8 cellular contexts compared by ENCODE assay signal in the genomic region with DNA sequence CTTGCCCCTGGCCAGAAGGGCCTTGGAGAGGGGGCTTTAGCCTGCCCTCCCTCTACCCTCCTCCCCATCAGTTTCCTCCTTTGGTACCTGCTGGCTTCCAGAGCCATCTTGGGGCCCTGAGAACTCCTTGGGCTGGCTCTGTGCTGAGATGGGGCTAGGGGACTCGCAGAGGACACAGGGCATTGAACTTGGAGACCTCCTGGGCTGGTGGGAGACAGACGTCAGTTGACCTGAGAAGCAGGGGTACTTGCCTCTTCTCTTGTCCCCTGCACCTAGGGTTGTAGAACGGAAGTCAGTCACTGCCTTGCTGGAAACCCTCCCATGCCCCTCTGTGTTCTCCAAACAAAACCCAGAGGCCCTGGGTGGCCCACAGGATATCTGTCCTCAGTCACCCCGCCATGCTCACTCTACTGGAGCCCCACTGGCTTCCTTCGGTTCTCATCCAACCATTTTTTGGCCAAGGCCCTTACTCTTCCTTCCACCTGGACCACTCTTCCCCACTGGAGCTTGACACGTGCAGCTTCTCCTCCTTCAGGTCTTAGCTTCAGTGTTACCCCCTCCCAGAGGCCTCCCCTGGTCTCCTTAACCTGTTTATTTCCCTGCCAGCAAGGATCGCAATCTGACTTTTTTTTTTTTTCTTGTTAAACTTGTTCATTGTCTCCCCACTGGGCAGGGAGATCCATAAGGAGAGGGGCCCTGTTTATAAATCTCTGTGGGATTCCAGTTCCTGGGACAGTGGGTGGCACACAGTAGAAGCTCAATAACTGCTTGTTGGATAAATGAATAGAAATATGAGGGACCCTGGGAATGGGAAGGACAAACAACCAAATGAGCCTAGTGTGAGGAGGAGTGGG. TPM values are rescaled to one million over a fixed set of nuclear protein-coding genes. Genes with fewer than 3 reads are reported as not detected.
DNase-seq lines count a peak whose midpoint lies in the region; ATAC-seq and TF ChIP-seq lines count a peak whose summit lies in the region.

No MANE protein-coding gene starts in this region.

- peak overlapping the region; percentile 94 for H3K4me3 ChIP-seq in iPS-11a (ENCODE audit: low read depth, low read length)

- no peaks in the 10 kb centered on the region for H3K27me3 Mint-ChIP-seq in activated T-cell treated with anti-CD3 and anti-CD28 coated beads, Interleukin-2, amount 50 U/mL, for 4 hours (ENCODE audit: low read depth)

- H3K36me3 Mint-ChIP-seq in activated T-cell treated with anti-CD3 and anti-CD28 coated beads, Interleukin-2, amount 50 U/mL, for 4 hours (ENCODE audit: insufficient read depth), result peaks cover 36% of the 10 kb centered on the region

- peak overlapping the region; percentile 97 for H3K4me3 Mint-ChIP-seq in activated T-cell treated with anti-CD3 and anti-CD28 coated beads, Interleukin-2, amount 50 U/mL, for 4 hours

- TF ChIP-seq CTCF in 22Rv1 (IDR thresholded peaks at IDR 0.05), result no peak

- H3K9me3 Mint-ChIP-seq in activated T-cell treated with anti-CD3 and anti-CD28 coated beads, Interleukin-2, amount 50 U/mL, for 4 hours, result no peaks in the 10 kb centered on the region

- ATAC-seq in GM18873 (IDR thresholded peaks at IDR 0.05; ENCODE audit: low FRiP score, unreplicated experiment) (peak; percentile 4), HG03439 (IDR thresholded peaks at IDR 0.05; ENCODE audit: unreplicated experiment) (peak; percentile 6)
- peak; percentile 24 to 25 for ATAC-seq in activated T-cell treated with anti-CD3 and anti-CD28 coated beads, Interleukin-2, amount 50 U/mL, for 4 hours

- no peak for DNase-seq in activated T-cell treated with anti-CD3 and anti-CD28 coated beads, Interleukin-2, amount 50 U/mL, for 4 hours
- peak; percentile 24 for DNase-seq in stimulated activated CD4-positive, alpha-beta T cell treated with anti-CD3 and anti-CD28 coated beads, Interleukin-4, amount 100 ng/mL, for 1 hour
- DNase-seq in Ammon's horn (ENCODE audit: low spot score) (no peak), NCI-H1105 (lab: John Stamatoyannopoulos, UW) (no peak)

- H3K27ac ChIP-seq in 22Rv1, result peak overlapping the region; percentile 96

- H3K4me1 Mint-ChIP-seq in activated T-cell treated with anti-CD3 and anti-CD28 coated beads, Interleukin-2, amount 50 U/mL, for 4 hours (ENCODE audit: low read depth), result peaks cover 55% of the 10 kb centered on the region

RNA-seq across cellular contexts. Expression of gene RBCK1, which starts 1.0 kb away (rescaled TPM):
- 100 to 1,000 TPM in 2 of 3 donors, 10 to 100 TPM in 1; 87.1 to 104 (median 103) TPM for total RNA-seq in activated T-cell treated with anti-CD3 and anti-CD28 coated beads, Interleukin-2, amount 50 U/mL, for 4 hours

RNA-seq across cellular contexts. Expression of gene TRIB3, which starts 28.5 kb away (rescaled TPM):
- 10 to 100 TPM; 34.6 to 45.2 (median 37.0) TPM for total RNA-seq in activated T-cell treated with anti-CD3 and anti-CD28 coated beads, Interleukin-2, amount 50 U/mL, for 4 hours

RNA-seq across cellular contexts. Expression of gene TBC1D20, which starts 53.3 kb away (rescaled TPM):
- total RNA-seq in activated T-cell treated with anti-CD3 and anti-CD28 coated beads, Interleukin-2, amount 50 U/mL, for 4 hours, result 10 to 100 TPM; 21.2 to 25.5 (median 23.9) TPM
